ENCODE assay signal across 8 cellular contexts in the genomic region with DNA sequence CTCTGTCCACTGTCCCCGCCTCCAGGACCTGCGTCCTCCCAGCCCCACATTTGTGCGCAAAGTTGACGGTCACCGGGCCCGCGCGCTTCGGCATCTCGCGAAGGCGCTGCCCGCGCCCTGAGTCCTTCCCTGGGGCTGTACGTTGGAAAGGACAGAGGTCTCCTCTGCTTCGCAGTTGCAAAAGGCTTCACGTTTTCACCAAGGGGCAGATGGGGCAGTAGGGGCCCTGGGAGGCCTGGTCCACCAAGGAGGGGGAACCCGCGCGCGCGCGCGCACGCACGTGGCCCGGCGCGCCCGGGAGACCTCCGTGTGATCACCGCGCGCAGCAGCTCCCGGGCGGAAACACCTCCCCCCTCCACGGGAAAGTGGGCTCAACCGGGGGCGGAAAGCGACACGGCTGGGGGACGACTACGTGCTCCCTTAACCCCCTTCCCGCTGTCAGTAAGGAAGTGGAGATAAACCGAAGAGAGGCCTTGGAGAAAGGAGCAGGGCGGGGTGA. TPM values are rescaled to one million over a fixed set of nuclear protein-coding genes. Genes with fewer than 3 reads are reported as not detected.
DNase-seq lines count a peak whose midpoint lies in the region; ATAC-seq lines count a peak whose summit lies in the region.

No MANE protein-coding gene starts in this region.

- H3K4me1 Mint-ChIP-seq in activated naive CD4-positive, alpha-beta T cell treated with anti-CD3 and anti-CD28 coated beads for 36 hours (ENCODE audit: low read depth) = peaks cover 50% of the 10 kb centered on the region

- peak overlapping the region; percentile 96 for H3K27ac ChIP-seq in Karpas-422 (ENCODE audit: low read length)

- H3K36me3 Mint-ChIP-seq in activated naive CD4-positive, alpha-beta T cell treated with anti-CD3 and anti-CD28 coated beads for 36 hours (ENCODE audit: low read depth) = no peaks in the 10 kb centered on the region

- CTCF ChIA-PET in activated naive CD4-positive, alpha-beta T cell treated with anti-CD3 and anti-CD28 coated beads for 36 hours (lab: Charles Lee) = interaction anchor here (0.6 to 10.8 kb wide), 4 partner anchors 60 to 100 kb away, joined by 3 to 201 read pairs (median 83); a partner anchor contains a TSS

- H3K27me3 Mint-ChIP-seq in activated naive CD4-positive, alpha-beta T cell treated with anti-CD3 and anti-CD28 coated beads for 36 hours (ENCODE audit: low read depth) = no peaks in the 10 kb centered on the region

- intact Hi-C loops in activated naive CD4-positive, alpha-beta T cell treated with anti-CD3 and anti-CD28 coated beads for 36 hours (cut with micrococcal nuclease) = no loop called here
- intact Hi-C loops in left ventricle myocardium superior (cut with micrococcal nuclease) = loop anchor here (5.0 kb wide), 1 partner anchor 53 kb away; no protein-coding TSS in a partner anchor
- intact Hi-C loops in sciatic nerve (cut with DNase I) = loop anchor here (5.0 kb wide), 1 partner anchor 93 kb away; a partner anchor contains a TSS

- H3K9me3 ChIP-seq in Karpas-422 (ENCODE audit: low read length) = no peaks in the 10 kb centered on the region

- no peaks in the 10 kb centered on the region for H3K27me3 ChIP-seq in Karpas-422 (ENCODE audit: low read length)

- no peaks in the 10 kb centered on the region for H3K9me2 ChIP-seq in Karpas-422 (replicated peaks; ENCODE audit: insufficient read depth, low read length)

- peak overlapping the region; percentile 86 for H3K9ac ChIP-seq in Karpas-422 (ENCODE audit: low read length)

- peaks cover 45% of the 10 kb centered on the region for H3K4me1 ChIP-seq in Karpas-422 (ENCODE audit: low read length)

- ATAC-seq in GM19372 (IDR thresholded peaks at IDR 0.05; ENCODE audit: low read depth, unreplicated experiment) (peak; percentile 2), left ventricle myocardium superior (peak; percentile 38), sciatic nerve (peak; percentile 29), GM18498 (IDR thresholded peaks at IDR 0.05; ENCODE audit: unreplicated experiment) (no peak)

- H3K36me3 ChIP-seq in Karpas-422 (ENCODE audit: insufficient read depth, low read length) = no peaks in the 10 kb centered on the region

- peak overlapping the region; percentile 97 for H2AFZ ChIP-seq in Karpas-422 (ENCODE audit: low read length)

- peak overlapping the region; percentile 79 for H3K4me3 Mint-ChIP-seq in activated naive CD4-positive, alpha-beta T cell treated with anti-CD3 and anti-CD28 coated beads for 36 hours

- no peaks in the 10 kb centered on the region for H3K9me3 Mint-ChIP-seq in activated naive CD4-positive, alpha-beta T cell treated with anti-CD3 and anti-CD28 coated beads for 36 hours

- H3K79me2 ChIP-seq in Karpas-422 (ENCODE audit: low read length) = no peaks in the 10 kb centered on the region

- H4K20me1 ChIP-seq in Karpas-422 (ENCODE audit: insufficient read depth, low read depth, low read length) = no peaks in the 10 kb centered on the region

- peak overlapping the region; percentile 77 for H3K4me2 ChIP-seq in Karpas-422 (ENCODE audit: low read depth, low read length, poor library complexity, severe bottlenecking)

- peak overlapping the region; percentile 63 for H3K4me3 ChIP-seq in Karpas-422 (ENCODE audit: low read length)

- peak overlapping the region; percentile 98 for H3K27ac Mint-ChIP-seq in activated naive CD4-positive, alpha-beta T cell treated with anti-CD3 and anti-CD28 coated beads for 36 hours

- DNase-seq in Karpas-422 = peak; percentile 80
- peak; percentile 52 for DNase-seq in activated naive CD4-positive, alpha-beta T cell treated with anti-CD3 and anti-CD28 coated beads for 36 hours
- peak; percentile 78 for DNase-seq in left ventricle myocardium superior
- peak; percentile 84 for DNase-seq in sciatic nerve (ENCODE audit: low spot score)
- DNase-seq in NCI-H226 = no peak
- no peak for DNase-seq in D341Med (ENCODE audit: low spot score)

RNA-seq across cellular contexts. Expression of a gene that starts 21.9 kb away (rescaled TPM):
- total RNA-seq in Karpas-422 (2014; rRNA removed; shearing (Covaris generic); ENCODE audit: low replicate concordance) = not detected in 2 replicates
- total RNA-seq in activated naive CD4-positive, alpha-beta T cell treated with anti-CD3 and anti-CD28 coated beads for 36 hours = not detected
- total RNA-seq in left ventricle myocardium superior (not detected), sciatic nerve (not detected)

Comparison
In these comparisons a context has a peak if more than half of its experiments do, and no peak if none do; other contexts are left out.
1. DNase-seq: peak in Karpas-422 (single experiment), activated naive CD4-positive, alpha-beta T cell treated with anti-CD3 and anti-CD28 coated beads for 36 hours (single experiment), left ventricle myocardium superior (single experiment) and sciatic nerve (single experiment); none in NCI-H226 (single experiment) and D341Med (single experiment).